ENCODE assay signal across 15 cellular contexts in genomic region chr10:132994371-132994796, GRCh38. TPM values are rescaled to one million over a fixed set of nuclear protein-coding genes. Genes with fewer than 3 reads are reported as not detected.
DNase-seq lines count a peak whose midpoint lies in the region; ATAC-seq and TF ChIP-seq lines count a peak whose summit lies in the region.
"Had no signal": no experiment of that assay in that cellular context is flagged by ENCODE, and none has a peak within 500 bp of the region (broad histone marks: within the 10 kb centered on the region; RNA-seq: fewer than 3 reads in every experiment).

No MANE protein-coding gene starts in this region.

- H3K4me1 Mint-ChIP-seq in neural crest cell = no peaks in the 10 kb centered on the region

- no peaks in the 10 kb centered on the region for H3K36me3 ChIP-seq in vagina

- peak overlapping the region; percentile 43 for H3K27ac Mint-ChIP-seq in neural crest cell (ENCODE audit: unreplicated experiment)
- H3K27ac Mint-ChIP-seq: activated CD8-positive, alpha-beta T cell treated with anti-CD3 and anti-CD28 coated beads, Interleukin-2, amount 10 ng/mL, durations not matched to agents 7 days and 5 days; activated naive CD4-positive, alpha-beta T cell treated with anti-CD3 and anti-CD28 coated beads, Interleukin-2, amount 50 U/mL, for 72 hours; T-helper 1 cell treated with Interleukin-12 subunit alpha and Interleukin-12 subunit beta and Interleukin-4 antibody, amounts not matched to agents 30 μg/mL and 1 μg/mL, for 36 hours had no signal

- intact Hi-C loops in Right ventricle myocardium superior (cut with DNase I) = no loop called here
- intact Hi-C loops in cardiac septum (cut with DNase I) = no loop called here
- intact Hi-C loops in vagina (cut with DNase I) = no loop called here

- H3K4me1 ChIP-seq in vagina = peaks cover 7% of the 10 kb centered on the region

- peak; percentile 44 for DNase-seq in Right ventricle myocardium superior
- no peak for DNase-seq in cardiac septum (ENCODE audit: low spot score)
- peak; percentile 50 for DNase-seq in fibroblast of peridontal ligament (ENCODE audit: extremely low read depth)
- no peak for DNase-seq in neural crest cell (ENCODE audit: low read depth, low spot score)
- DNase-seq in vagina (ENCODE audit: extremely low spot score in 2 of 2) = no peak
- no peak for DNase-seq in NCI-H526 (lab: John Stamatoyannopoulos, UW)
- DNase-seq: activated CD8-positive, alpha-beta T cell treated with anti-CD3 and anti-CD28 coated beads, Interleukin-2, amount 10 ng/mL, durations not matched to agents 7 days and 5 days; NCI-H2029 treated with DMSO at 0.1 percent for 48 hours; stimulated activated CD4-positive, alpha-beta T cell treated with anti-CD3 and anti-CD28 coated beads, Interleukin-4, amount 100 ng/mL, for 24 hours had no signal

- no peaks in the 10 kb centered on the region for H3K27me3 Mint-ChIP-seq in neural crest cell (ENCODE audit: low read depth)

- no peak overlapping the region for H3K27ac ChIP-seq in vagina

- H3K9me3 ChIP-seq in vagina = no peaks in the 10 kb centered on the region

- no peak overlapping the region for H3K4me3 Mint-ChIP-seq in neural crest cell
- H3K4me3 Mint-ChIP-seq: activated CD8-positive, alpha-beta T cell treated with anti-CD3 and anti-CD28 coated beads, Interleukin-2, amount 10 ng/mL, durations not matched to agents 7 days and 5 days; T-helper 1 cell treated with Interleukin-12 subunit alpha and Interleukin-12 subunit beta and Interleukin-4 antibody, amounts not matched to agents 30 μg/mL and 1 μg/mL, for 36 hours had no signal

- no peaks in the 10 kb centered on the region for H3K27me3 ChIP-seq in vagina

- H3K9me3 Mint-ChIP-seq in neural crest cell = no peaks in the 10 kb centered on the region
- H3K9me3 Mint-ChIP-seq: activated naive CD4-positive, alpha-beta T cell treated with anti-CD3 and anti-CD28 coated beads, Interleukin-2, amount 50 U/mL, for 72 hours; T-helper 1 cell treated with Interleukin-12 subunit alpha and Interleukin-12 subunit beta and Interleukin-4 antibody, amounts not matched to agents 30 μg/mL and 1 μg/mL, for 36 hours had no signal

- no peak for TF ChIP-seq CTCF in neural crest cell (conservative IDR thresholded peaks at IDR 0.05)
- TF ChIP-seq CTCF in vagina (IDR thresholded peaks at IDR 0.05) = no peak

- H3K4me3 ChIP-seq in vagina = peak overlapping the region; percentile 31 to 47

- no peak for TF ChIP-seq POLR2A in vagina (IDR thresholded peaks at IDR 0.05)

- ATAC-seq in Right ventricle myocardium superior (ENCODE audit: poor library complexity) (no peak), HG02970 (IDR thresholded peaks at IDR 0.05; ENCODE audit: low FRiP score, unreplicated experiment) (no peak), HG02759 (IDR thresholded peaks at IDR 0.05; ENCODE audit: unreplicated experiment) (no peak)
- ATAC-seq: activated CD8-positive, alpha-beta T cell treated with anti-CD3 and anti-CD28 coated beads, Interleukin-2, amount 10 ng/mL, durations not matched to agents 7 days and 5 days; activated naive CD4-positive, alpha-beta T cell treated with anti-CD3 and anti-CD28 coated beads, Interleukin-2, amount 50 U/mL, for 72 hours had no signal

- H3K36me3 Mint-ChIP-seq in neural crest cell (ENCODE audit: low read depth) = no peaks in the 10 kb centered on the region
- H3K36me3 Mint-ChIP-seq: activated naive CD4-positive, alpha-beta T cell treated with anti-CD3 and anti-CD28 coated beads, Interleukin-2, amount 50 U/mL, for 72 hours had no signal

RNA-seq across cellular contexts. Expression of gene CFAP46, which starts 52.0 kb away (rescaled TPM):
- total RNA-seq in Right ventricle myocardium superior (1.9 TPM), cardiac septum (0.94 TPM), neural crest cell (3.7 and 4.4 TPM in 2 replicates), vagina (not detected)
- total RNA-seq: activated CD8-positive, alpha-beta T cell treated with anti-CD3 and anti-CD28 coated beads, Interleukin-2, amount 10 ng/mL, durations not matched to agents 7 days and 5 days; OCI-LY7; subcutaneous adipose tissue had no signal

Comparison
In these comparisons a context has a peak if more than half of its experiments do, and no peak if none do; other contexts are left out.
1. DNase-seq: peak in Right ventricle myocardium superior (single experiment) and fibroblast of peridontal ligament (single experiment); none in cardiac septum (single experiment), neural crest cell (single experiment), vagina (0 of 2) and NCI-H526 (0 of 2).